Comparison of ENCODE assay signal across 20 cellular contexts in the genomic region with DNA sequence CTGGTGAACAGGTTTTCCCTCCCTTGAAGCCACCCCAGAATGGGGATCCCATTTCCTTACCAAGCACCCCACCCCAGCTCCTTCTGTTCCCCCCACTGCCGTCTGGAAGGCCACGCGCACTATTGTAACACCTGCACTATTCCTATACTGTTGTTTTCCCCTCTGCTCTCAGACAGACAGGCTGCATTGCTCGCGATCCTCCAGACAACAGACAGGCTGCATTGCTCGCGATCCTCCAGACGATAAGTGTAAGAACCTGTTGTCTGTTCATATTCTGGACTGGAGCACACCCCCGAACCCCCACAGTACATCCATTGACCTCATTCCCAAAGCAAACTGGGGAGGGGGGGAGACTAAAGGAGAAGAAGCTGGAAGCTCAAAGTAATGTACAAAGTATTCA.
A peak's percentile ranks its signal among the peaks of the same experiment; 100 is the strongest.
DNase-seq lines count a peak whose midpoint lies in the region; ATAC-seq and TF ChIP-seq lines count a peak whose summit lies in the region.
"Had no signal": no experiment of that assay in that cellular context is flagged by ENCODE, and none has a peak within 500 bp of the region (broad histone marks: within the 10 kb centered on the region; RNA-seq: fewer than 3 reads in every experiment).

No MANE protein-coding gene starts in this region.

- H3K27ac Mint-ChIP-seq in activated CD4-positive, alpha-beta T cell treated with anti-CD3 and anti-CD28 coated beads, Interleukin-2, amount 10 ng/mL, durations not matched to agents 24 days and 14 days: peak overlapping the region; percentile 23
- peak overlapping the region; percentile 89 for H3K27ac Mint-ChIP-seq in CD4-positive, alpha-beta T cell
- H3K27ac Mint-ChIP-seq in neural crest cell (ENCODE audit: unreplicated experiment): peak overlapping the region; percentile 66

- peaks cover 22% of the 10 kb centered on the region for H3K4me1 ChIP-seq in adipocyte (ENCODE audit: control insufficient read depth, insufficient read depth, low read length)
- peaks cover 11% of the 10 kb centered on the region for H3K4me1 ChIP-seq in effector memory CD4-positive, alpha-beta T cell (ENCODE audit: control insufficient read depth, insufficient read depth, low read length, poor library complexity, severe bottlenecking)
- H3K4me1 ChIP-seq: SJSA1 had no signal

- no peak overlapping the region for H3K27ac ChIP-seq in CD4-positive, alpha-beta T cell (ENCODE audit: low read depth, low read length)
- no peak overlapping the region for H3K27ac ChIP-seq in effector memory CD4-positive, alpha-beta T cell (ENCODE audit: insufficient read depth, low read length, poor library complexity, severe bottlenecking)
- H3K27ac ChIP-seq: C4-2B, cardiac muscle cell, hepatocyte, ovary, sigmoid colon, SJSA1 had no signal

- no peaks in the 10 kb centered on the region for H3K9me3 Mint-ChIP-seq in activated CD4-positive, alpha-beta T cell treated with anti-CD3 and anti-CD28 coated beads, Interleukin-2, amount 10 ng/mL, durations not matched to agents 24 days and 14 days
- no peaks in the 10 kb centered on the region for H3K9me3 Mint-ChIP-seq in CD4-positive, alpha-beta T cell
- peaks cover 8% of the 10 kb centered on the region for H3K9me3 Mint-ChIP-seq in neural crest cell

- H3K27me3 ChIP-seq in CD4-positive, alpha-beta T cell (ENCODE audit: control insufficient read depth, insufficient read depth, low read length): no peaks in the 10 kb centered on the region
- peaks cover 7% of the 10 kb centered on the region for H3K27me3 ChIP-seq in adipocyte (replicated peaks; ENCODE audit: control insufficient read depth, insufficient read depth, low read length)
- no peaks in the 10 kb centered on the region for H3K27me3 ChIP-seq in effector memory CD4-positive, alpha-beta T cell (replicated peaks; ENCODE audit: control insufficient read depth, insufficient read depth, low read length, poor library complexity, severe bottlenecking)
- H3K27me3 ChIP-seq: cardiac muscle cell, hepatocyte, ovary, sigmoid colon, suprapubic skin had no signal

- DNase-seq in activated CD4-positive, alpha-beta T cell treated with anti-CD3 and anti-CD28 coated beads, Interleukin-2, amount 10 ng/mL, durations not matched to agents 24 days and 14 days: no peak
- no peak for DNase-seq in activated CD4-positive, alpha-beta T cell treated with anti-CD3 and anti-CD28 coated beads, Interleukin-2, amount 50 U/mL, for 4 hours
- DNase-seq in CD4-positive, alpha-beta T cell: no peak
- DNase-seq in adipocyte (ENCODE audit: low read depth) (no peak), neural crest cell (ENCODE audit: low read depth, low spot score) (no peak), medulla oblongata (ENCODE audit: extremely low spot score) (no peak), SHP77 (lab: John Stamatoyannopoulos, UW) (no peak)
- DNase-seq in effector memory CD4-positive, alpha-beta T cell: no peak
- DNase-seq: activated CD4-positive, CD25-positive, alpha-beta regulatory T cell; amniotic stem cell; DND-41; H7; MG63 had no signal

- no peaks in the 10 kb centered on the region for H3K27me3 Mint-ChIP-seq in activated CD4-positive, alpha-beta T cell treated with anti-CD3 and anti-CD28 coated beads, Interleukin-2, amount 10 ng/mL, durations not matched to agents 24 days and 14 days
- H3K27me3 Mint-ChIP-seq in CD4-positive, alpha-beta T cell: no peaks in the 10 kb centered on the region
- H3K27me3 Mint-ChIP-seq in neural crest cell (ENCODE audit: low read depth): no peaks in the 10 kb centered on the region

- no peaks in the 10 kb centered on the region for H3K9me3 ChIP-seq in CD4-positive, alpha-beta T cell (ENCODE audit: control insufficient read depth, low read length)
- H3K9me3 ChIP-seq in adipocyte (ENCODE audit: control insufficient read depth, low read length): peaks cover 6% of the 10 kb centered on the region
- H3K9me3 ChIP-seq in effector memory CD4-positive, alpha-beta T cell (ENCODE audit: control insufficient read depth, low read length): no peaks in the 10 kb centered on the region
- H3K9me3 ChIP-seq: ovary, sigmoid colon, SJSA1, suprapubic skin had no signal

- intact Hi-C loops in activated CD4-positive, alpha-beta T cell treated with anti-CD3 and anti-CD28 coated beads, Interleukin-2, amount 10 ng/mL, durations not matched to agents 24 days and 14 days (cut with micrococcal nuclease): no loop called here
- intact Hi-C loops in CD4-positive, alpha-beta T cell (cut with DNase I, micrococcal nuclease): no loop called here

- no peak overlapping the region for H3K4me3 ChIP-seq in adipocyte (ENCODE audit: low read length)
- no peak overlapping the region for H3K4me3 ChIP-seq in effector memory CD4-positive, alpha-beta T cell (ENCODE audit: insufficient read depth, low read depth, low read length, poor library complexity, severe bottlenecking)
- H3K4me3 ChIP-seq: cardiac muscle cell, hepatocyte, MG63, ovary, sigmoid colon, SJSA1, suprapubic skin had no signal

- POLR2A ChIA-PET in CD4-positive, alpha-beta T cell (lab: Charles Lee): interaction anchor here (5.0 kb wide), 1 partner anchor 51 kb away, joined by 73 read pairs; no protein-coding TSS in a partner anchor

- H3K9ac ChIP-seq in adipocyte (ENCODE audit: low read length): peak overlapping the region; percentile 43

- peaks cover 61% of the 10 kb centered on the region for H3K4me1 Mint-ChIP-seq in activated CD4-positive, alpha-beta T cell treated with anti-CD3 and anti-CD28 coated beads, Interleukin-2, amount 10 ng/mL, durations not matched to agents 24 days and 14 days
- peaks cover 69% of the 10 kb centered on the region for H3K4me1 Mint-ChIP-seq in CD4-positive, alpha-beta T cell (ENCODE audit: low read depth)
- peaks cover 31% of the 10 kb centered on the region for H3K4me1 Mint-ChIP-seq in neural crest cell

- peaks cover 3% of the 10 kb centered on the region for H3K36me3 Mint-ChIP-seq in activated CD4-positive, alpha-beta T cell treated with anti-CD3 and anti-CD28 coated beads, Interleukin-2, amount 10 ng/mL, durations not matched to agents 24 days and 14 days (ENCODE audit: low read depth)
- no peaks in the 10 kb centered on the region for H3K36me3 Mint-ChIP-seq in CD4-positive, alpha-beta T cell (ENCODE audit: low read depth)
- H3K36me3 Mint-ChIP-seq in neural crest cell (ENCODE audit: low read depth): no peaks in the 10 kb centered on the region

- H3K36me3 ChIP-seq in adipocyte (ENCODE audit: control insufficient read depth, insufficient read depth, low read length, severe bottlenecking): no peaks in the 10 kb centered on the region
- no peaks in the 10 kb centered on the region for H3K36me3 ChIP-seq in effector memory CD4-positive, alpha-beta T cell (ENCODE audit: control insufficient read depth, insufficient read depth, low read length)
- H3K36me3 ChIP-seq: cardiac muscle cell, MG63, ovary, sigmoid colon, SJSA1, suprapubic skin had no signal

- ATAC-seq in CD4-positive, alpha-beta T cell (ENCODE audit: poor library complexity): no peak

- TF ChIP-seq CTCF in CD4-positive, alpha-beta T cell (IDR thresholded peaks at IDR 0.05): no peak
- TF ChIP-seq CTCF in neural crest cell (conservative IDR thresholded peaks at IDR 0.05): no peak

- H3K4me3 Mint-ChIP-seq in activated CD4-positive, alpha-beta T cell treated with anti-CD3 and anti-CD28 coated beads, Interleukin-2, amount 10 ng/mL, durations not matched to agents 24 days and 14 days: no peak overlapping the region
- H3K4me3 Mint-ChIP-seq in CD4-positive, alpha-beta T cell: no peak overlapping the region
- H3K4me3 Mint-ChIP-seq in neural crest cell: no peak overlapping the region

- CTCF ChIA-PET in CD4-positive, alpha-beta T cell (lab: Charles Lee): interaction anchor here (1.1 kb wide), 1 partner anchor 16 kb away, joined by 4 read pairs; no protein-coding TSS in a partner anchor

Comparison
In these comparisons a context has a peak if more than half of its experiments do, and no peak if none do; other contexts are left out.
1. H3K27ac Mint-ChIP-seq: peak in every context shown above with its lines; median percentile 89 in CD4-positive, alpha-beta T cell; 66 in neural crest cell; 23 in activated CD4-positive, alpha-beta T cell treated with anti-CD3 and anti-CD28 coated beads, Interleukin-2, amount 10 ng/mL, durations not matched to agents 24 days and 14 days.